24 cellular contexts compared by ENCODE assay signal in genomic region chr7:29858080-29858951, GRCh38. TPM values are rescaled to one million over a fixed set of nuclear protein-coding genes. Genes with fewer than 3 reads are reported as not detected.
A peak's percentile ranks its signal among the peaks of the same experiment; 100 is the strongest.
DNase-seq lines count a peak whose midpoint lies in the region; ATAC-seq and TF ChIP-seq lines count a peak whose summit lies in the region.
"Had no signal": no experiment of that assay in that cellular context is flagged by ENCODE, and none has a peak within 500 bp of the region (broad histone marks: within the 10 kb centered on the region; RNA-seq: fewer than 3 reads in every experiment).

No MANE protein-coding gene starts in this region.

- no peak overlapping the region for H2BK15ac ChIP-seq in H9 (ENCODE audit: low read depth, low read length)

- no peaks in the 10 kb centered on the region for H3K23me2 ChIP-seq in H9 (ENCODE audit: insufficient read length, low read depth, low read length, poor library complexity, severe bottlenecking)

- no peaks in the 10 kb centered on the region for H3K79me1 ChIP-seq in H9 (ENCODE audit: insufficient read depth, low read depth, low read length, poor library complexity, severe bottlenecking)

- no peak overlapping the region for H3K9ac ChIP-seq in SK-N-SH
- H3K9ac ChIP-seq in H9 (ENCODE audit: extremely low read depth, insufficient read length, low read length), result no peak overlapping the region

- H3K4me1 ChIP-seq in SK-N-SH (ENCODE audit: control insufficient read depth in 1 of 2, insufficient read depth in 2 of 2, low read depth in 1 of 2, low read length in 1 of 2), result no peaks in the 10 kb centered on the region
- H3K4me1 ChIP-seq in H9 (ENCODE audit: insufficient read depth, low read length), result no peaks in the 10 kb centered on the region; the same call in 1 of the 2 replicates
- H3K4me1 ChIP-seq: thyroid gland had no signal

- H3K4me3 Mint-ChIP-seq in chondrocyte (ENCODE audit: unreplicated experiment), result no peak overlapping the region
- H3K4me3 Mint-ChIP-seq in osteocyte (ENCODE audit: unreplicated experiment), result no peak overlapping the region
- H3K4me3 Mint-ChIP-seq in H9, result no peak overlapping the region
- H3K4me3 Mint-ChIP-seq: activated naive CD4-positive, alpha-beta T cell treated with anti-CD3 and anti-CD28 coated beads, Interleukin-2, amount 50 U/mL, for 24 hours; CD8-positive, alpha-beta T cell had no signal

- POLR2A ChIA-PET in SK-N-SH (lab: Yijun Ruan, JAX), result no interaction called here

- TF ChIP-seq CTCF in SK-N-SH (IDR thresholded peaks at IDR 0.05), result no peak
- no peak for TF ChIP-seq CTCF in chondrocyte (IDR thresholded peaks at IDR 0.05)
- TF ChIP-seq CTCF in osteocyte (IDR thresholded peaks at IDR 0.05), result no peak
- TF ChIP-seq CTCF in H9 (conservative IDR thresholded peaks at IDR 0.05), result no peak

- H3K27ac ChIP-seq in SK-N-SH (ENCODE audit: low read depth in 2 of 2, low read length in 1 of 2) (no peak overlapping the region; a peak in 1 of 4 replicates), H9 (ENCODE audit: insufficient read length, low read depth, low read length) (no peak overlapping the region)
- H3K27ac ChIP-seq: 22Rv1, thyroid gland had no signal

- TF ChIP-seq EP300 in SK-N-SH (IDR thresholded peaks at IDR 0.05; ENCODE audit: borderline replicate concordance in 1 of 2, low read depth in 1 of 2, low read length in 1 of 2), result no peak

- no peak overlapping the region for H2AFZ ChIP-seq in SK-N-SH (ENCODE audit: low read depth)
- no peak overlapping the region for H2AFZ ChIP-seq in H9 (ENCODE audit: low read length)

- no peak overlapping the region for H4K8ac ChIP-seq in H9 (replicated peaks; ENCODE audit: insufficient read length, low read depth, low read length)

- H3K9me3 ChIP-seq in SK-N-SH (no peaks in the 10 kb centered on the region), H9 (ENCODE audit: control insufficient read depth, low read depth, low read length) (no peaks in the 10 kb centered on the region)
- H3K9me3 ChIP-seq: thyroid gland had no signal

- H2BK5ac ChIP-seq in H9 (ENCODE audit: insufficient read length, low read length), result no peak overlapping the region

- no peak overlapping the region for H2BK120ac ChIP-seq in H9 (ENCODE audit: low read depth, low read length, poor library complexity, severe bottlenecking)

- H3K36me3 Mint-ChIP-seq in chondrocyte (ENCODE audit: low read depth), result no peaks in the 10 kb centered on the region
- H3K36me3 Mint-ChIP-seq in osteocyte (ENCODE audit: unreplicated experiment), result no peaks in the 10 kb centered on the region
- H3K36me3 Mint-ChIP-seq in H9 (ENCODE audit: insufficient read depth in 1 of 3, low read depth in 3 of 3), result no peaks in the 10 kb centered on the region
- H3K36me3 Mint-ChIP-seq: activated naive CD4-positive, alpha-beta T cell treated with anti-CD3 and anti-CD28 coated beads, Interleukin-2, amount 50 U/mL, for 24 hours; CD8-positive, alpha-beta T cell had no signal

- no peak overlapping the region for H3K14ac ChIP-seq in H9 (ENCODE audit: insufficient read depth, low read length)

- no peak overlapping the region for H2AK5ac ChIP-seq in H9 (ENCODE audit: insufficient read length, low read length)

- H4K91ac ChIP-seq in H9 (ENCODE audit: insufficient read length, low read depth, low read length), result no peak overlapping the region

- H3K4me2 ChIP-seq in SK-N-SH (no peak overlapping the region), H9 (ENCODE audit: insufficient read depth, insufficient read length, low read length) (no peak overlapping the region)

- no peak overlapping the region for H2BK20ac ChIP-seq in H9 (ENCODE audit: low read depth, low read length, poor library complexity, severe bottlenecking)

- H3K27me3 Mint-ChIP-seq in chondrocyte (ENCODE audit: low read depth) (no peaks in the 10 kb centered on the region), osteocyte (ENCODE audit: unreplicated experiment) (peaks cover 23% of the 10 kb centered on the region), H9 (ENCODE audit: low read depth) (no peaks in the 10 kb centered on the region)

- H3K27me3 ChIP-seq in SK-N-SH (ENCODE audit: insufficient read depth), result peaks cover 8% of the 10 kb centered on the region; the same call in 1 of the 2 replicates
- no peaks in the 10 kb centered on the region for H3K27me3 ChIP-seq in H9 (ENCODE audit: insufficient read depth, low read length)
- H3K27me3 ChIP-seq: thyroid gland had no signal

- H2BK12ac ChIP-seq in H9 (ENCODE audit: insufficient read length, low read depth, low read length), result no peak overlapping the region

- H3K9me3 Mint-ChIP-seq in chondrocyte (ENCODE audit: low read depth) (no peaks in the 10 kb centered on the region), osteocyte (ENCODE audit: unreplicated experiment) (no peaks in the 10 kb centered on the region), H9 (no peaks in the 10 kb centered on the region)
- H3K9me3 Mint-ChIP-seq: activated naive CD4-positive, alpha-beta T cell treated with anti-CD3 and anti-CD28 coated beads, Interleukin-2, amount 50 U/mL, for 24 hours; CD8-positive, alpha-beta T cell had no signal

- no peak overlapping the region for H3K4me3 ChIP-seq in SK-N-SH (ENCODE audit: low read depth in 2 of 2, low read length in 1 of 2)
- H3K4me3 ChIP-seq: thyroid gland had no signal

- CTCF ChIA-PET in SK-N-SH (lab: Yijun Ruan, JAX), result interaction anchor here (0.6 kb wide), 1 partner anchor 110 kb away, joined by 3 read pairs; no protein-coding TSS in a partner anchor

- no peak overlapping the region for H3K56ac ChIP-seq in H9 (ENCODE audit: insufficient read length, low read depth, low read length)

- no peak overlapping the region for H3K23ac ChIP-seq in H9 (ENCODE audit: insufficient read length, low read depth, low read length)

- H3F3A ChIP-seq in SK-N-SH (replicated peaks; ENCODE audit: insufficient read depth), result no peaks in the 10 kb centered on the region

- H4K5ac ChIP-seq in H9 (ENCODE audit: insufficient read length, low read depth, low read length), result no peak overlapping the region

- H3K9me2 ChIP-seq in SK-N-SH, result no peaks in the 10 kb centered on the region

- no peaks in the 10 kb centered on the region for H3K79me2 ChIP-seq in SK-N-SH (ENCODE audit: insufficient read depth)
- H3K79me2 ChIP-seq in H9 (ENCODE audit: insufficient read depth, low read length), result no peaks in the 10 kb centered on the region

- TF ChIP-seq RAD21 in SK-N-SH (IDR thresholded peaks at IDR 0.05; ENCODE audit: low read length), result no peak

- peaks cover 33% of the 10 kb centered on the region for H3K4me1 Mint-ChIP-seq in chondrocyte (ENCODE audit: low read depth)
- peaks cover 11% of the 10 kb centered on the region for H3K4me1 Mint-ChIP-seq in osteocyte (ENCODE audit: unreplicated experiment)
- H3K4me1 Mint-ChIP-seq in H9, result peaks cover 25 to 32% of the 10 kb centered on the region in 2 experiments
- H3K4me1 Mint-ChIP-seq: activated naive CD4-positive, alpha-beta T cell treated with anti-CD3 and anti-CD28 coated beads, Interleukin-2, amount 50 U/mL, for 24 hours had no signal

- no peak for ATAC-seq in SK-N-SH treated with all-trans-retinoic acid at 6 μM for 48 hours
- ATAC-seq: CD8-positive, alpha-beta T cell had no signal

- DNase-seq in SK-N-SH, result no peak
- no peak for DNase-seq in chondrocyte (ENCODE audit: low spot score)
- no peak for DNase-seq in osteocyte (ENCODE audit: extremely low spot score, unreplicated experiment)
- no peak for DNase-seq in KBM-7
- no peak for DNase-seq in 8988T
- no peak for DNase-seq in GF-D8 (lab: John Stamatoyannopoulos, UW)
- no peak for DNase-seq in H9
- DNase-seq: activated CD4-positive, alpha-beta T cell treated with anti-CD3 and anti-CD28 coated beads, Interleukin-2, amount 50 U/mL, for 4 hours; activated CD4-positive, CD25-positive, alpha-beta regulatory T cell; activated CD8-positive, alpha-beta memory T cell treated with anti-CD3 and anti-CD28 coated beads, Interleukin-2, amount 50 U/mL, for 4 hours; aorta; CD8-positive, alpha-beta T cell; central memory CD4-positive, alpha-beta T cell; mammary epithelial cell; NCI-H1694 treated with DMSO at 0.1 percent for 48 hours; NCI-H526 treated with DMSO at 0.1 percent for 48 hours; stimulated activated CD4-positive, alpha-beta T cell treated with anti-CD3 and anti-CD28 coated beads, Interleukin-4, amount 100 ng/mL, for 4 hours; stimulated activated naive CD4-positive, alpha-beta T cell treated with Interleukin-2 at 50 U/mL for 16 hours; T1000; thyroid gland had no signal

- no peak overlapping the region for H3K18ac ChIP-seq in H9 (ENCODE audit: insufficient read length, low read depth, low read length)

- H3K27ac Mint-ChIP-seq in chondrocyte (ENCODE audit: unreplicated experiment) (peak overlapping the region; percentile 84), osteocyte (ENCODE audit: unreplicated experiment) (peak overlapping the region; percentile 13), H9 (no peak overlapping the region)
- H3K27ac Mint-ChIP-seq: activated naive CD4-positive, alpha-beta T cell treated with anti-CD3 and anti-CD28 coated beads, Interleukin-2, amount 50 U/mL, for 24 hours; CD8-positive, alpha-beta T cell had no signal

- 54% methylated on average over 4 of the region's 4 CpGs for WGBS in SK-N-SH (ENCODE audit: low lambda C conversion rate)
- no CpG with 5 or more reads among the region's 4 CpGs for WGBS in H9 (ENCODE audit: extremely low coverage, insufficient read length, low lambda C conversion rate)

- H3K36me3 ChIP-seq in SK-N-SH (replicated peaks in 1 of 2; ENCODE audit: control insufficient read depth in 1 of 2, insufficient read depth in 2 of 2, low read length in 1 of 2), result no peaks in the 10 kb centered on the region
- H3K36me3 ChIP-seq: thyroid gland had no signal

- no peak overlapping the region for H3K4ac ChIP-seq in H9 (ENCODE audit: low read depth, low read length)

- H3T11ph ChIP-seq in H9 (ENCODE audit: low read length), result no peak overlapping the region

- in situ Hi-C loops in KBM-7 (cut with MboI; ENCODE audit: low pct_unique_long_range_greater_than_20kb, low sequenced_read_pairs), result no loop called here

- H4K20me1 ChIP-seq in SK-N-SH (ENCODE audit: insufficient read depth), result no peaks in the 10 kb centered on the region
- no peaks in the 10 kb centered on the region for H4K20me1 ChIP-seq in H9 (ENCODE audit: control insufficient read depth, insufficient read depth, insufficient read length)

TF ChIP-seq in SK-N-SH treated with all-trans-retinoic acid at 6 μM for 48 hours, 23 proteins besides CTCF, POLR2A, EP300 and RAD21:
- TF ChIP-seq ISL1 (CRISPR knock-in tag; IDR thresholded peaks at IDR 0.05) (peak; percentile 93), ZFP30 (CRISPR knock-in tag; IDR thresholded peaks at IDR 0.05) (no peak)

TF ChIP-seq in SK-N-SH, 30 proteins besides CTCF, POLR2A, EP300 and RAD21 (continues in another document):
- TF ChIP-seq USF1 (IDR thresholded peaks at IDR 0.05; ENCODE audit: borderline replicate concordance, low read depth), result no peak

RNA-seq across cellular contexts. Expression of gene WIPF3, which starts 52.0 kb away (rescaled TPM):
- 0.02 TPM in 2 replicates for polyA plus RNA-seq in SK-N-SH (2012; rRNA removed)
- 0.01 and 0.04 TPM in 2 replicates for polyA plus RNA-seq in SK-N-SH (2012; cell fraction: cytosol; rRNA removed)
- polyA plus RNA-seq in SK-N-SH (2012; cell fraction: nucleus; rRNA removed), result 0.02 TPM in 1 of 2 replicates, not detected in the other
- total RNA-seq in chondrocyte (0.10 to 0.65 TPM (median 0.51 TPM) in 3 replicates), osteocyte (not detected in 2 replicates), H9 (2021) (11.6 and 11.8 TPM in 2 replicates)
- total RNA-seq: CD8-positive, alpha-beta T cell; H4 had no signal

Comparison
In these comparisons a context has a peak if more than half of its experiments do, and no peak if none do; other contexts are left out.
1. H3K27ac Mint-ChIP-seq: peak in chondrocyte (single experiment) and osteocyte (single experiment); none in H9 (0 of 3).